Comparison of ENCODE assay signal across 22 cellular contexts in the genomic region with DNA sequence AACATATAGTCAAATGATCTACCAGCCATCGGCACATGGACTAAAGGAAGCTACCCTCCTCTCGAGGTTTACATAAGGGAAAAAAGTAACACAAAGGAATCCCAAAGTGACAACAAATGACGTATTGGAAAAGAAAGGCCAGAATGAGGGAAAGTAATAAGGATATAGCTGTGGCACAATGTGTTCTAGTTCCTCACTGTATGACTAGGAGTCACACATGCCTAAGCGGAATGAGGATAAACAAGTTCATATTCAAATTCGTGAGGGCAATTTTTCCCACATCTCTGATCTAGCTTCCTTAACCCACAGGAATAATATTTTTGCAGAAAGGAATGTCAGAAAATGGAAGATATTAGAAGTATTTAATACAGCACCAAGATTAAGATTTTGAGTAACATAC.
"Had no signal": no experiment of that assay in that cellular context is flagged by ENCODE, and none has a peak within 500 bp of the region (broad histone marks: within the 10 kb centered on the region; RNA-seq: fewer than 3 reads in every experiment).

No MANE protein-coding gene starts in this region.

- H3K27me3 ChIP-seq: SJSA1 had no signal

- H3K4me2 ChIP-seq: KMS-11 had no signal

- H3K9me3 ChIP-seq: SJSA1 had no signal

- H3K4me3 ChIP-seq: K562, SJSA1, SK-N-MC had no signal

- H3K36me3 ChIP-seq: SJSA1 had no signal

- DNase-seq: Kasumi-1, NCI-H1092, NCI-H1105 treated with DMSO at 0.1 percent for 48 hours, NCI-H1417 treated with DMSO at 0.1 percent for 48 hours, NCI-H146, NCI-H1694 treated with DMSO at 0.1 percent for 48 hours, NCI-H1930, NCI-H2081, NCI-H2107, NCI-H2227 treated with DMSO at 0.1 percent for 48 hours, NCI-H510A, NCI-H524 treated with DMSO at 0.1 percent for 48 hours, NCI-H69, NCI-H774, Right ventricle myocardium superior, RPMI8226, SIG-M5 had no signal

- ATAC-seq: K562 had no signal

- H3K27ac ChIP-seq: KMS-11, SJSA1, SK-N-MC had no signal

- FAIRE-seq: K562, RCC 7860 had no signal
